Comparison of ENCODE assay signal across 21 cellular contexts in the genomic region with DNA sequence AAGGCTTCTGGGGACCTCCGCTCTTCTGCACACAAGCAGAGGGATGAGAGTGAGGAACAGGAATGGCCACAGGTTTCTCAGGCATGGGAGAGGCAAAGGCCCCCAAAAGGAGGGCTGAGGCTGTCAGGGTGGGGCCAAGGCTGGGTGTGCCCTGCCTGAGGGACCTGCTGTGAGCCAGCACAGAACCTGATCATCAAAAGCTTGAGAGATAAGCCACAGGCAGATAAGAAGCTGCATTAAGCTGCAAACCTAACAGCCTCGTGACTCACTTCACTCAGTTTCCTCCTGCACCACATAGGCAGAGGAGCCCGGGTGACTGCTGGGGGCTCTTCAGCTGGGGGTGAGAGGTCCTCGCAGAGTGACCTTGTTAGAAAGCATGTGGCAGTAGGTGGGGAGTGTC.
DNase-seq lines count a peak whose midpoint lies in the region; ATAC-seq, FAIRE-seq and TF ChIP-seq lines count a peak whose summit lies in the region.
"Had no signal": no experiment of that assay in that cellular context is flagged by ENCODE, and none has a peak within 500 bp of the region (broad histone marks: within the 10 kb centered on the region; RNA-seq: fewer than 3 reads in every experiment).

No MANE protein-coding gene starts in this region.

- no peak overlapping the region for H2BK120ac ChIP-seq in H1 (replicated peaks; ENCODE audit: low read depth, low read length)
- no peak overlapping the region for H2BK120ac ChIP-seq in mesendoderm (ENCODE audit: low read depth, low read length)

- no peak overlapping the region for H3K14ac ChIP-seq in H1 (ENCODE audit: insufficient read length)

- H4K8ac ChIP-seq in H1 (ENCODE audit: extremely low read depth, insufficient read depth, low read length), result peak overlapping the region; percentile 59; the same call in 1 of the 2 replicates
- no peak overlapping the region for H4K8ac ChIP-seq in mesendoderm (ENCODE audit: low read depth, low read length)

- H3K27me3 Mint-ChIP-seq in stimulated activated memory B cell treated with anti-CD40 and anti-IgM and Interleukin-4, amounts not matched to agents 10 μg/mL and 1 μg/mL and 100 μg/mL, for 72 hours, result peaks cover 31% of the 10 kb centered on the region

- H3K23ac ChIP-seq in H1 (ENCODE audit: insufficient read length) (no peak overlapping the region), mesendoderm (ENCODE audit: low read length) (no peak overlapping the region)

- H3K79me2 ChIP-seq in H1 (ENCODE audit: control insufficient read depth in 1 of 2, insufficient read depth in 2 of 2, low read length in 2 of 2) (peaks cover 0 to 4% of the 10 kb centered on the region in 2 experiments; a peak in 1 of 4 replicates), mesendoderm (ENCODE audit: control insufficient read depth, insufficient read depth, low read length) (no peaks in the 10 kb centered on the region)

- H3K4me3 ChIP-seq in Peyer's patch (no peak overlapping the region), H1 (ENCODE audit: extremely low read depth in 1 of 4, insufficient read depth in 2 of 4, low read depth in 3 of 4, low read length in 4 of 4) (no peak overlapping the region), mesendoderm (ENCODE audit: low read length) (no peak overlapping the region), upper lobe of right lung (no peak overlapping the region)
- H3K4me3 ChIP-seq: GM23338 had no signal

- FAIRE-seq in H1 (lab: Jason Lieb, UNC), result no peak
- FAIRE-seq: GM12891, GM19239 had no signal

- H3K9ac ChIP-seq in H1 (replicated peaks in 1 of 4; ENCODE audit: extremely low read depth in 1 of 4, low read depth in 3 of 4, low read length in 3 of 4), result no peak overlapping the region
- H3K9ac ChIP-seq in mesendoderm (ENCODE audit: low read length), result no peak overlapping the region

- CTCF ChIA-PET in H1 (lab: Charles Lee; ENCODE audit: partially characterized antibody), result interaction anchor here (0.8 to 2.6 kb wide), 3 partner anchors 10 to 20 kb away, joined by 3 to 13 read pairs (median 8); no protein-coding TSS in a partner anchor

- POLR2A ChIA-PET in H1 (lab: Charles Lee; ENCODE audit: partially characterized antibody), result no interaction called here

- H3K36me3 ChIP-seq in Peyer's patch, result no peaks in the 10 kb centered on the region
- H3K36me3 ChIP-seq in H1 (ENCODE audit: control insufficient read depth in 2 of 4, insufficient read depth in 4 of 4, low read length in 3 of 4), result no peaks in the 10 kb centered on the region
- no peaks in the 10 kb centered on the region for H3K36me3 ChIP-seq in mesendoderm (ENCODE audit: control insufficient read depth, insufficient read depth, low read length)
- H3K36me3 ChIP-seq in upper lobe of right lung, result no peaks in the 10 kb centered on the region

- H3K4me1 Mint-ChIP-seq in stimulated activated memory B cell treated with anti-CD40 and anti-IgM and Interleukin-4, amounts not matched to agents 10 μg/mL and 1 μg/mL and 100 μg/mL, for 72 hours, result no peaks in the 10 kb centered on the region
- H3K4me1 Mint-ChIP-seq: GM23338 had no signal

- H3K56ac ChIP-seq in H1 (replicated peaks; ENCODE audit: insufficient read length, low read depth, low read length) (no peak overlapping the region), mesendoderm (ENCODE audit: low read length) (no peak overlapping the region)

- intact Hi-C loops in upper lobe of right lung (cut with DNase I), result no loop called here

- no peak overlapping the region for H3K27ac Mint-ChIP-seq in stimulated activated memory B cell treated with anti-CD40 and anti-IgM and Interleukin-4, amounts not matched to agents 10 μg/mL and 1 μg/mL and 100 μg/mL, for 72 hours
- H3K27ac Mint-ChIP-seq: GM23338 had no signal

- no peak overlapping the region for H4K5ac ChIP-seq in H1 (ENCODE audit: insufficient read length, low read depth, low read length)
- H4K5ac ChIP-seq in mesendoderm (ENCODE audit: low read length), result no peak overlapping the region

- H3K9me3 Mint-ChIP-seq in stimulated activated memory B cell treated with anti-CD40 and anti-IgM and Interleukin-4, amounts not matched to agents 10 μg/mL and 1 μg/mL and 100 μg/mL, for 72 hours, result peaks cover 4% of the 10 kb centered on the region
- H3K9me3 Mint-ChIP-seq: GM23338 had no signal

- TF ChIP-seq POLR2A in Peyer's patch (IDR thresholded peaks at IDR 0.05) (no peak), H1 (IDR thresholded peaks at IDR 0.05; ENCODE audit: control extremely low read depth in 1 of 2, low read depth in 2 of 2, low read length in 2 of 2) (no peak)

- H2AFZ ChIP-seq in H1 (ENCODE audit: low read length), result no peak overlapping the region
- H2AFZ ChIP-seq: GM23338 had no signal

- no peak overlapping the region for H3K4me2 ChIP-seq in H1 (ENCODE audit: insufficient read depth in 1 of 2, low read depth in 2 of 2, low read length in 2 of 2)
- no peak overlapping the region for H3K4me2 ChIP-seq in mesendoderm (ENCODE audit: low read length)
- H3K4me2 ChIP-seq: GM23338 had no signal

- peaks cover 0 to 42% (median 7%) of the 10 kb centered on the region in 4 donors for H3K4me1 ChIP-seq in Peyer's patch
- no peaks in the 10 kb centered on the region for H3K4me1 ChIP-seq in H1 (replicated peaks in 1 of 4; ENCODE audit: control insufficient read depth in 3 of 4, insufficient read depth in 4 of 4, low read length in 3 of 4)
- H3K4me1 ChIP-seq in mesendoderm (ENCODE audit: control insufficient read depth, low read depth, low read length), result no peaks in the 10 kb centered on the region
- no peaks in the 10 kb centered on the region for H3K4me1 ChIP-seq in upper lobe of right lung

- H2BK5ac ChIP-seq in H1 (ENCODE audit: low read depth, low read length) (no peak overlapping the region), mesendoderm (ENCODE audit: low read length) (no peak overlapping the region)

- H3K4me3 Mint-ChIP-seq in stimulated activated memory B cell treated with anti-CD40 and anti-IgM and Interleukin-4, amounts not matched to agents 10 μg/mL and 1 μg/mL and 100 μg/mL, for 72 hours, result no peak overlapping the region
- H3K4me3 Mint-ChIP-seq: GM23338 had no signal

- no peak for TF ChIP-seq EP300 in H1 (IDR thresholded peaks at IDR 0.05; ENCODE audit: borderline replicate concordance in 1 of 2, low read depth in 2 of 2, low read length in 2 of 2)

- DNase-seq in Peyer's patch (peak in 2 of 3 donors; percentile 68 to 69), H1 (ENCODE audit: low read depth in 1 of 2, low spot score in 2 of 2) (no peak), mesendoderm (peak; percentile 50), upper lobe of right lung (peak; percentile 48), NAMALWA (ENCODE audit: low spot score) (no peak)
- DNase-seq: AML-193, COR-L47, NCI-H1105, NCI-H2081, NCI-H2171 treated with DMSO at 0.1 percent for 48 hours, NCI-H748 treated with DMSO at 0.1 percent for 48 hours, OCI-M1, RPMI8226, SIG-M5 had no signal

- no peak for TF ChIP-seq RAD21 in H1 (IDR thresholded peaks at IDR 0.05 in 1 of 2, conservative IDR thresholded peaks at IDR 0.05 in 1 of 2; ENCODE audit: low read depth in 2 of 2, low read length in 2 of 2)

- no peak overlapping the region for H2BK12ac ChIP-seq in H1 (ENCODE audit: low read depth, low read length)

- peak overlapping the region in 2 of 4 donors; percentile 65 to 81 for H3K27ac ChIP-seq in Peyer's patch
- no peak overlapping the region for H3K27ac ChIP-seq in H1 (ENCODE audit: low read depth, low read length)
- H3K27ac ChIP-seq in mesendoderm (ENCODE audit: low read depth, low read length), result no peak overlapping the region
- H3K27ac ChIP-seq in upper lobe of right lung, result no peak overlapping the region
- H3K27ac ChIP-seq: C4-2B had no signal

- H4K20me1 ChIP-seq in H1 (replicated peaks in 1 of 2; ENCODE audit: control insufficient read depth in 1 of 2, insufficient read depth in 2 of 2, low read length in 2 of 2), result peaks cover 0 to 4% of the 10 kb centered on the region in 2 experiments

- peaks cover 5% of the 10 kb centered on the region; the same call in 1 of the 2 replicates for H3K23me2 ChIP-seq in H1 (ENCODE audit: low read depth, low read length)

- H3K9me3 ChIP-seq in Peyer's patch (no peaks in the 10 kb centered on the region), H1 (ENCODE audit: insufficient read depth in 2 of 2, low read depth in 1 of 2, low read length in 1 of 2) (no peaks in the 10 kb centered on the region), upper lobe of right lung (no peaks in the 10 kb centered on the region)

- H3K4ac ChIP-seq in H1 (replicated peaks; ENCODE audit: insufficient read length, low read depth, low read length), result no peak overlapping the region
- no peak overlapping the region for H3K4ac ChIP-seq in mesendoderm (ENCODE audit: low read depth, low read length)

- H2BK15ac ChIP-seq in H1 (ENCODE audit: low read length) (no peak overlapping the region), mesendoderm (replicated peaks; ENCODE audit: low read depth) (no peak overlapping the region)

- no peak overlapping the region for H2AK5ac ChIP-seq in H1 (ENCODE audit: low read depth, low read length)
- no peak overlapping the region for H2AK5ac ChIP-seq in mesendoderm (ENCODE audit: low read length)

- H3K27me3 ChIP-seq in Peyer's patch (no peaks in the 10 kb centered on the region), H1 (replicated peaks in 1 of 4; ENCODE audit: control insufficient read depth in 3 of 4, extremely low read depth in 1 of 4, insufficient read depth in 3 of 4, low read length in 3 of 4) (no peaks in the 10 kb centered on the region), mesendoderm (ENCODE audit: insufficient read depth, low read length, poor library complexity) (no peaks in the 10 kb centered on the region), upper lobe of right lung (no peaks in the 10 kb centered on the region)

- TF ChIP-seq CTCF in Peyer's patch (IDR thresholded peaks at IDR 0.05) (no peak), H1 (IDR thresholded peaks at IDR 0.05; ENCODE audit: control extremely low read depth in 1 of 3, insufficient read depth in 1 of 3, low read depth in 1 of 3, low read length in 3 of 3) (no peak), upper lobe of right lung (IDR thresholded peaks at IDR 0.05) (no peak)

- H4K91ac ChIP-seq in H1 (replicated peaks; ENCODE audit: insufficient read length, low read length), result no peak overlapping the region

- no peaks in the 10 kb centered on the region for H3K79me1 ChIP-seq in H1 (ENCODE audit: low read depth, low read length)
- H3K79me1 ChIP-seq in mesendoderm (ENCODE audit: low read length), result no peaks in the 10 kb centered on the region

- ATAC-seq in upper lobe of right lung (no peak), GM21529 (IDR thresholded peaks at IDR 0.05; ENCODE audit: unreplicated experiment) (no peak)
- no peak for ATAC-seq in stimulated activated memory B cell treated with anti-CD40 and anti-IgM and Interleukin-4, amounts not matched to agents 10 μg/mL and 1 μg/mL and 100 μg/mL, for 72 hours
- ATAC-seq: GM23338, HCT116 had no signal

- no peaks in the 10 kb centered on the region for H3K36me3 Mint-ChIP-seq in stimulated activated memory B cell treated with anti-CD40 and anti-IgM and Interleukin-4, amounts not matched to agents 10 μg/mL and 1 μg/mL and 100 μg/mL, for 72 hours

- H2BK20ac ChIP-seq in H1 (ENCODE audit: low read length), result no peak overlapping the region

- H3K18ac ChIP-seq in H1 (ENCODE audit: extremely low read depth, low read length), result no peak overlapping the region
- no peak overlapping the region for H3K18ac ChIP-seq in mesendoderm (ENCODE audit: low read length)

- 88% methylated on average over 4 of the region's 4 CpGs; no CpG with 5 or more reads in 1 of the 2 experiments for WGBS in H1 (ENCODE audit: extremely low coverage in 1 of 2, insufficient coverage in 1 of 2, insufficient read length in 1 of 2, insufficient replicate concordance in 2 of 2, low coverage in 1 of 2, low lambda C conversion rate in 2 of 2, missing lambda C conversion rate in 1 of 2), 2 experiments
- WGBS in mesendoderm (ENCODE audit: extremely low coverage, insufficient coverage, low lambda C conversion rate), result no CpG with 5 or more reads among the region's 4 CpGs

Comparison
In these comparisons a context has a peak if more than half of its experiments do, and no peak if none do; other contexts are left out.
1. DNase-seq: peak in Peyer's patch (2 of 3), mesendoderm (single experiment) and upper lobe of right lung (single experiment); none in H1 (0 of 2) and NAMALWA (single experiment).